Comparison of ENCODE assay signal across 8 cellular contexts in genomic region chr1:12438349-12438924, GRCh38.
DNase-seq lines count a peak whose midpoint lies in the region; ATAC-seq and TF ChIP-seq lines count a peak whose summit lies in the region.

No MANE protein-coding gene starts in this region.

- intact Hi-C loops in natural killer cell (cut with micrococcal nuclease): loop anchor here (1.0 to 10.0 kb wide), 3 partner anchors 11 to 264 kb away; partner anchors contain the start of gene DHRS3

- in situ Hi-C loops in GM13977 (cut with MboI; ENCODE audit: low pct_unique_long_range_greater_than_20kb, low sequenced_read_pairs, unreplicated experiment): no loop called here

- ATAC-seq in HG03378 (IDR thresholded peaks at IDR 0.05; ENCODE audit: unreplicated experiment) (peak; percentile 52), natural killer cell (peak; percentile 39 to 71 (median 68)), GM18868 (IDR thresholded peaks at IDR 0.05; ENCODE audit: unreplicated experiment) (no peak)
- peak; percentile 37 to 45 for ATAC-seq in activated T-cell treated with anti-CD3 and anti-CD28 coated beads, Interleukin-2, amount 50 U/mL, for 4 hours

- peaks cover 89% of the 10 kb centered on the region for H3K4me1 Mint-ChIP-seq in activated T-cell treated with anti-CD3 and anti-CD28 coated beads, Interleukin-2, amount 50 U/mL, for 4 hours (ENCODE audit: low read depth)
- peaks cover 91 to 93% of the 10 kb centered on the region in 2 donors for H3K4me1 Mint-ChIP-seq in natural killer cell

- TF ChIP-seq CTCF in GM13977 (IDR thresholded peaks at IDR 0.05; ENCODE audit: extremely low read depth, insufficient read depth, missing control alignments): no peak
- TF ChIP-seq CTCF in natural killer cell (IDR thresholded peaks at IDR 0.05): no peak

- peak overlapping the region; percentile 98 for H3K27ac Mint-ChIP-seq in natural killer cell

- peaks cover 3% of the 10 kb centered on the region for H3K9me3 Mint-ChIP-seq in activated T-cell treated with anti-CD3 and anti-CD28 coated beads, Interleukin-2, amount 50 U/mL, for 4 hours
- peaks cover 0 to under 1% of the 10 kb centered on the region in 2 donors for H3K9me3 Mint-ChIP-seq in natural killer cell

- peak overlapping the region; percentile 37 for H3K4me3 Mint-ChIP-seq in activated T-cell treated with anti-CD3 and anti-CD28 coated beads, Interleukin-2, amount 50 U/mL, for 4 hours
- peak overlapping the region; percentile 82 for H3K4me3 Mint-ChIP-seq in natural killer cell

- H3K36me3 Mint-ChIP-seq in activated T-cell treated with anti-CD3 and anti-CD28 coated beads, Interleukin-2, amount 50 U/mL, for 4 hours (ENCODE audit: insufficient read depth): peaks cover 22% of the 10 kb centered on the region
- peaks cover 3% of the 10 kb centered on the region for H3K36me3 Mint-ChIP-seq in natural killer cell

- DNase-seq in GM13977 (ENCODE audit: low spot score): peak; percentile 39
- DNase-seq in activated T-cell treated with anti-CD3 and anti-CD28 coated beads, Interleukin-2, amount 50 U/mL, for 4 hours: peak; percentile 36
- DNase-seq in natural killer cell: peak; percentile 48
- no peak for DNase-seq in amniotic stem cell (lab: John Stamatoyannopoulos, UW)
- DNase-seq in SHP77 treated with DMSO at 0.1 percent for 48 hours (lab: John Stamatoyannopoulos, UW): no peak
- no peak for DNase-seq in NCI-H128 (lab: John Stamatoyannopoulos, UW; ENCODE audit: unreplicated experiment)

- H3K27me3 Mint-ChIP-seq in activated T-cell treated with anti-CD3 and anti-CD28 coated beads, Interleukin-2, amount 50 U/mL, for 4 hours (ENCODE audit: low read depth): no peaks in the 10 kb centered on the region
- no peaks in the 10 kb centered on the region for H3K27me3 Mint-ChIP-seq in natural killer cell (ENCODE audit: low read depth in 2 of 2)

Comparison
In these comparisons a context has a peak if more than half of its experiments do, and no peak if none do; other contexts are left out.
1. DNase-seq: peak in GM13977 (single experiment), activated T-cell treated with anti-CD3 and anti-CD28 coated beads, Interleukin-2, amount 50 U/mL, for 4 hours (single experiment) and natural killer cell (single experiment); none in amniotic stem cell (single experiment), SHP77 treated with DMSO at 0.1 percent for 48 hours (single experiment) and NCI-H128 (single experiment).